In genomic region chr14:39499514-39499913, GRCh38 we compare ENCODE assay signal across 39 cellular contexts.
"Had no signal": no experiment of that assay in that cellular context is flagged by ENCODE, and none has a peak within 500 bp of the region (broad histone marks: within the 10 kb centered on the region; RNA-seq: fewer than 3 reads in every experiment).

No MANE protein-coding gene starts in this region.

- H3K4me3 Mint-ChIP-seq: activated naive CD4-positive, alpha-beta T cell treated with anti-CD3 and anti-CD28 coated beads for 36 hours; activated naive CD4-positive, alpha-beta T cell treated with anti-CD3 and anti-CD28 coated beads, Interleukin-2, amount 10 ng/mL, durations not matched to agents 7 days and 5 days; activated naive CD4-positive, alpha-beta T cell treated with anti-CD3 and anti-CD28 coated beads, Interleukin-2, amount 50 U/mL, for 24 hours; activated naive CD8-positive, alpha-beta T cell; activated naive CD8-positive, alpha-beta T cell treated with anti-CD3 and anti-CD28 coated beads for 36 hours; activated naive CD8-positive, alpha-beta T cell treated with anti-CD3 and anti-CD28 coated beads, Interleukin-2, amount 10 ng/mL, durations not matched to agents 7 days and 5 days; activated naive CD8-positive, alpha-beta T cell treated with anti-CD3 and anti-CD28 coated beads, Interleukin-2, amount 50 U/mL, for 24 hours; activated T-cell treated with anti-CD3 and anti-CD28 coated beads, Interleukin-2, amount 50 U/mL, for 24 hours; activated T-cell treated with anti-CD3 and anti-CD28 coated beads, Interleukin-2, amount 50 U/mL, for 4 hours; activated T-cell treated with anti-CD3 and anti-CD28 coated beads, Interleukin-2, amount 50 U/mL, for 72 hours; activated T-helper 1 cell treated with anti-CD3 and anti-CD28 coated beads, Interleukin-12 subunit alpha, Interleukin-12 subunit beta, Interleukin-2, Interleukin-4 antibody, amounts not matched to agents 30 ng/mL and 10 ng/mL and 1 ng/mL, durations not matched to agents 14 hours and 24 hours and 36 hours; activated T-helper 17 cell treated with anti-CD3 and anti-CD28 coated beads, Interleukin-2, amount 50 U/mL, for 72 hours; brain; central memory CD8-positive, alpha-beta T cell had no signal

- H3K27ac Mint-ChIP-seq: activated naive CD4-positive, alpha-beta T cell treated with anti-CD3 and anti-CD28 coated beads for 36 hours; activated naive CD4-positive, alpha-beta T cell treated with anti-CD3 and anti-CD28 coated beads, Interleukin-2, amount 10 ng/mL, durations not matched to agents 7 days and 5 days; activated naive CD4-positive, alpha-beta T cell treated with anti-CD3 and anti-CD28 coated beads, Interleukin-2, amount 50 U/mL, for 24 hours; activated naive CD4-positive, alpha-beta T cell treated with anti-CD3 and anti-CD28 coated beads, Interleukin-2, amount 50 U/mL, for 72 hours; activated naive CD8-positive, alpha-beta T cell; activated naive CD8-positive, alpha-beta T cell treated with anti-CD3 and anti-CD28 coated beads for 36 hours; activated naive CD8-positive, alpha-beta T cell treated with anti-CD3 and anti-CD28 coated beads, Interleukin-2, amount 10 ng/mL, durations not matched to agents 7 days and 5 days; activated naive CD8-positive, alpha-beta T cell treated with anti-CD3 and anti-CD28 coated beads, Interleukin-2, amount 50 U/mL, for 24 hours; activated T-cell treated with anti-CD3 and anti-CD28 coated beads, Interleukin-2, amount 50 U/mL, for 24 hours; activated T-cell treated with anti-CD3 and anti-CD28 coated beads, Interleukin-2, amount 50 U/mL, for 72 hours; activated T-helper 1 cell treated with anti-CD3 and anti-CD28 coated beads, Interleukin-12 subunit alpha, Interleukin-12 subunit beta, Interleukin-2, Interleukin-4 antibody, amounts not matched to agents 30 ng/mL and 10 ng/mL and 1 ng/mL, durations not matched to agents 14 hours and 24 hours and 36 hours; activated T-helper 17 cell treated with anti-CD3 and anti-CD28 coated beads, Interleukin-2, amount 50 U/mL, for 72 hours; activated T-helper 2 cell treated with anti-CD3 and anti-CD28 coated beads, Interferon-gamma antibody, Interleukin-2, Interleukin-4, amounts not matched to agents 10 μg/mL and 5 μg/mL and 100 μg/mL, durations not matched to agents 14 hours and 24 hours and 36 hours; brain had no signal

- FAIRE-seq: astrocyte, bronchial epithelial cell had no signal

- H3K36me3 Mint-ChIP-seq: activated naive CD4-positive, alpha-beta T cell treated with anti-CD3 and anti-CD28 coated beads, Interleukin-2, amount 10 ng/mL, durations not matched to agents 7 days and 5 days; activated naive CD8-positive, alpha-beta T cell treated with anti-CD3 and anti-CD28 coated beads, Interleukin-2, amount 10 ng/mL, durations not matched to agents 7 days and 5 days had no signal

- H3K27me3 Mint-ChIP-seq: activated naive CD4-positive, alpha-beta T cell treated with anti-CD3 and anti-CD28 coated beads, Interleukin-2, amount 10 ng/mL, durations not matched to agents 7 days and 5 days; activated naive CD8-positive, alpha-beta T cell; activated naive CD8-positive, alpha-beta T cell treated with anti-CD3 and anti-CD28 coated beads, Interleukin-2, amount 50 U/mL, for 24 hours; activated T-cell treated with anti-CD3 and anti-CD28 coated beads, Interleukin-2, amount 50 U/mL, for 24 hours; activated T-helper 17 cell treated with anti-CD3 and anti-CD28 coated beads, Interleukin-2, amount 50 U/mL, for 72 hours; brain had no signal

- H3K9me3 Mint-ChIP-seq: central memory CD8-positive, alpha-beta T cell had no signal

- ATAC-seq: activated naive CD4-positive, alpha-beta T cell treated with anti-CD3 and anti-CD28 coated beads, Interleukin-2, amount 50 U/mL, for 72 hours; activated naive CD8-positive, alpha-beta T cell treated with anti-CD3 and anti-CD28 coated beads, Interleukin-2, amount 50 U/mL, for 24 hours; activated T-cell treated with anti-CD3 and anti-CD28 coated beads, Interleukin-2, amount 50 U/mL, for 4 hours; activated T-cell treated with anti-CD3 and anti-CD28 coated beads, Interleukin-2, amount 50 U/mL, for 72 hours; activated T-helper 17 cell treated with anti-CD3 and anti-CD28 coated beads, Interleukin-2, amount 50 U/mL, for 72 hours; body of pancreas had no signal

- H3K4me1 Mint-ChIP-seq: activated naive CD4-positive, alpha-beta T cell treated with anti-CD3 and anti-CD28 coated beads, Interleukin-2, amount 10 ng/mL, durations not matched to agents 7 days and 5 days; activated naive CD4-positive, alpha-beta T cell treated with anti-CD3 and anti-CD28 coated beads, Interleukin-2, amount 50 U/mL, for 24 hours; activated naive CD8-positive, alpha-beta T cell treated with anti-CD3 and anti-CD28 coated beads for 36 hours; activated naive CD8-positive, alpha-beta T cell treated with anti-CD3 and anti-CD28 coated beads, Interleukin-2, amount 10 ng/mL, durations not matched to agents 7 days and 5 days; activated naive CD8-positive, alpha-beta T cell treated with anti-CD3 and anti-CD28 coated beads, Interleukin-2, amount 50 U/mL, for 24 hours; activated T-helper 17 cell treated with anti-CD3 and anti-CD28 coated beads, Interleukin-2, amount 50 U/mL, for 72 hours; brain; central memory CD8-positive, alpha-beta T cell had no signal

- H3K27ac ChIP-seq: adrenal gland, ascending aorta, body of pancreas, brain microvascular endothelial cell, breast epithelium, cardiac muscle cell had no signal

- DNase-seq: activated effector memory CD4-positive, alpha-beta T cell treated with anti-CD3 and anti-CD28 coated beads, Interleukin-2, amount 50 U/mL, for 16 hours; activated effector memory CD4-positive, alpha-beta T cell treated with Interleukin-2 at 50 U/mL for 16 hours; activated gamma-delta T cell; activated gamma-delta T cell treated with Interleukin-2 at 50 U/mL for 16 hours; activated naive CD4-positive, alpha-beta T cell; activated naive CD4-positive, alpha-beta T cell treated with anti-CD3 and anti-CD28 coated beads for 36 hours; activated naive CD4-positive, alpha-beta T cell treated with anti-CD3 and anti-CD28 coated beads, Interleukin-2, amount 10 ng/mL, durations not matched to agents 7 days and 5 days; activated naive CD4-positive, alpha-beta T cell treated with anti-CD3 and anti-CD28 coated beads, Interleukin-2, amount 50 U/mL, for 16 hours; activated naive CD4-positive, alpha-beta T cell treated with Interleukin-2 at 50 U/mL for 16 hours; activated naive CD8-positive, alpha-beta T cell treated with anti-CD3 and anti-CD28 coated beads for 36 hours; activated naive CD8-positive, alpha-beta T cell treated with anti-CD3 and anti-CD28 coated beads, Interleukin-2, amount 10 ng/mL, durations not matched to agents 7 days and 5 days; activated naive CD8-positive, alpha-beta T cell treated with anti-CD3 and anti-CD28 coated beads, Interleukin-2, amount 50 U/mL, for 24 hours; activated T-cell treated with anti-CD3 and anti-CD28 coated beads, Interleukin-2, amount 50 U/mL, for 1 hour; activated T-cell treated with anti-CD3 and anti-CD28 coated beads, Interleukin-2, amount 50 U/mL, for 24 hours; activated T-cell treated with anti-CD3 and anti-CD28 coated beads, Interleukin-2, amount 50 U/mL, for 4 hours; activated T-cell treated with anti-CD3 and anti-CD28 coated beads, Interleukin-2, amount 50 U/mL, for 48 hours; activated T-cell treated with anti-CD3 and anti-CD28 coated beads, Interleukin-2, amount 50 U/mL, for 72 hours; adrenal gland; amniotic stem cell; amygdala; anterior cingulate cortex; aorta; body of pancreas; brain microvascular endothelial cell; central memory CD4-positive, alpha-beta T cell; cerebellar nuclear complex had no signal

- H3K4me1 ChIP-seq: adrenal gland, ascending aorta, body of pancreas, breast epithelium had no signal

- H3K4me3 ChIP-seq: adrenal gland, ascending aorta, body of pancreas, breast epithelium, cardiac muscle cell had no signal

- H3K27me3 ChIP-seq: adrenal gland, ascending aorta, body of pancreas, brain microvascular endothelial cell, breast epithelium, cardiac muscle cell had no signal

- H3K9me3 ChIP-seq: adrenal gland, ascending aorta, body of pancreas had no signal

- H3K36me3 ChIP-seq: adrenal gland, ascending aorta, brain microvascular endothelial cell, breast epithelium, cardiac muscle cell had no signal
